Comparison of ENCODE assay signal across 31 cellular contexts in the genomic region with DNA sequence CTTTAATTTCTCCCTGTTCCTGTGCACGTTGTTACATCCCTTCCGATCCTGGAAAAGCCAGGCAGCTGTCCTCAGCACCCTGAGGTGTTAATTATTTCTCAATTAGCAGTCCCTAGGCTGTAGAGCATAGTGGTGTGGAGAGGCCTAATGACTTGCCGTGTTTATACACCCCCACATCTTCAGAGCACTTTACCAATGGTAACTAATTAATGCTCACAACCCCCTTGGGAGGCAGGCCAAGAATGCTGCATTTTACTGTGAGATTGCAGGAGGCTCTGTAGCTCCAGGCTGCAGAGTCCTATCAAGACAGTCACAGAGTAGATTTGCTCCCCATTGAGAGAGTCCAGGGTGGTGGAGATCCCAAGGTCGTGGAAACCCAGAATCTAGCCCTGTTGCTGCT. TPM values are rescaled to one million over a fixed set of nuclear protein-coding genes. Genes with fewer than 3 reads are reported as not detected.
DNase-seq lines count a peak whose midpoint lies in the region; ATAC-seq, FAIRE-seq and TF ChIP-seq lines count a peak whose summit lies in the region.
"Had no signal": no experiment of that assay in that cellular context is flagged by ENCODE, and none has a peak within 500 bp of the region (broad histone marks: within the 10 kb centered on the region; RNA-seq: fewer than 3 reads in every experiment).

No MANE protein-coding gene starts in this region.

- intact Hi-C loops in HepG2 (cut with micrococcal nuclease; ENCODE audit: unreplicated experiment), result no loop called here
- intact Hi-C loops in right lobe of liver (cut with DNase I), result no loop called here
- intact Hi-C loops in OCI-LY7 (cut with micrococcal nuclease; ENCODE audit: unreplicated experiment), result no loop called here

- H4K8ac ChIP-seq in mesenchymal stem cell (ENCODE audit: low read length), result no peak overlapping the region

- FAIRE-seq in HepG2 (lab: Jason Lieb, UNC), result no peak
- FAIRE-seq: GM12891 had no signal

- H3K9me3 ChIP-seq in HepG2 (ENCODE audit: low read length) (no peaks in the 10 kb centered on the region), right lobe of liver (no peaks in the 10 kb centered on the region), OCI-LY7 (ENCODE audit: low read length) (no peaks in the 10 kb centered on the region), mesenchymal stem cell (ENCODE audit: control insufficient read depth, low read length) (no peaks in the 10 kb centered on the region)
- H3K9me3 ChIP-seq: gastrocnemius medialis, HAP-1, sigmoid colon, SK-N-SH, thyroid gland had no signal

- ATAC-seq in HepG2 (no peak), right lobe of liver (no peak), HG03159 (IDR thresholded peaks at IDR 0.05; ENCODE audit: unreplicated experiment) (no peak)
- ATAC-seq: CD8-positive, alpha-beta T cell; gastrocnemius medialis; left colon; WTC11 had no signal

- no peak for TF ChIP-seq EP300 in HepG2 (IDR thresholded peaks at IDR 0.05; ENCODE audit: low read depth in 2 of 2, low read length in 2 of 2)
- TF ChIP-seq EP300 in HepG2 (CRISPR knock-in tag; IDR thresholded peaks at IDR 0.05; ENCODE audit: borderline replicate concordance), result no peak

- H3K36me3 ChIP-seq in HepG2 (replicated peaks in 1 of 2; ENCODE audit: control insufficient read depth in 1 of 2, insufficient read depth in 2 of 2, low read length in 2 of 2) (no peaks in the 10 kb centered on the region), right lobe of liver (no peaks in the 10 kb centered on the region), OCI-LY7 (ENCODE audit: insufficient read depth, low read length) (no peaks in the 10 kb centered on the region), mesenchymal stem cell (ENCODE audit: control insufficient read depth in 1 of 2, insufficient read depth in 2 of 2, low read depth in 1 of 2, low read length in 2 of 2) (no peaks in the 10 kb centered on the region)
- H3K36me3 ChIP-seq: gastrocnemius medialis, HAP-1, sigmoid colon, thyroid gland had no signal

- no peak for DNase-seq in HepG2 (ENCODE audit: low spot score)
- DNase-seq in right lobe of liver, result no peak
- DNase-seq in OCI-LY7 (ENCODE audit: low spot score), result no peak
- no peak for DNase-seq in mesenchymal stem cell
- no peak for DNase-seq in type B pancreatic cell (ENCODE audit: extremely low spot score, unreplicated experiment)
- DNase-seq in erythroblast (lab: John Stamatoyannopoulos, UW), result no peak
- DNase-seq in hypothalamus (lab: John Stamatoyannopoulos, UW), result no peak
- DNase-seq: activated CD4-positive, alpha-beta T cell treated with anti-CD3 and anti-CD28 coated beads, Interleukin-2, amount 10 ng/mL, durations not matched to agents 24 days and 14 days; activated CD8-positive, alpha-beta memory T cell treated with anti-CD3 and anti-CD28 coated beads for 24 hours; activated T-cell treated with anti-CD3 and anti-CD28 coated beads for 4 hours; amygdala; CD8-positive, alpha-beta T cell; dorsolateral prefrontal cortex; gastrocnemius medialis; IMR-90; left colon; NCI-H446; sigmoid colon; SK-N-SH; stimulated activated CD4-positive, alpha-beta T cell treated with anti-CD3 and anti-CD28 coated beads, Interleukin-12 subunit alpha, Interleukin-12 subunit beta, amount 100 ng/mL, for 4 hours; stimulated activated CD4-positive, alpha-beta T cell treated with anti-CD3 and anti-CD28 coated beads, Interleukin-4, amount 100 ng/mL, for 24 hours; thyroid gland had no signal

- H2BK12ac ChIP-seq in mesenchymal stem cell (ENCODE audit: low read length in 2 of 2), result no peak overlapping the region

- TF ChIP-seq RAD21 in HepG2 (CRISPR knock-in tag; IDR thresholded peaks at IDR 0.05), result no peak

- TF ChIP-seq POLR2A in HepG2 (IDR thresholded peaks at IDR 0.05; ENCODE audit: insufficient read depth in 1 of 2, low read depth in 2 of 2, low read length in 2 of 2), result no peak
- no peak for TF ChIP-seq POLR2A in right lobe of liver (IDR thresholded peaks at IDR 0.05)
- no peak for TF ChIP-seq POLR2A in erythroblast (IDR thresholded peaks at IDR 0.05; ENCODE audit: low read length)

- H3K18ac ChIP-seq in mesenchymal stem cell (ENCODE audit: low read depth in 1 of 2, low read length in 2 of 2), result no peak overlapping the region

- no peaks in the 10 kb centered on the region for H3K9me3 Mint-ChIP-seq in type B pancreatic cell
- H3K9me3 Mint-ChIP-seq: activated CD4-positive, alpha-beta T cell treated with anti-CD3 and anti-CD28 coated beads, Interleukin-2, amount 10 ng/mL, durations not matched to agents 24 days and 14 days; activated naive CD4-positive, alpha-beta T cell treated with anti-CD3 and anti-CD28 coated beads, Interleukin-2, amount 50 U/mL, for 24 hours; CD8-positive, alpha-beta T cell; WTC11 had no signal

- H3K4ac ChIP-seq in mesenchymal stem cell (ENCODE audit: low read depth in 1 of 2, low read length in 2 of 2), result no peak overlapping the region

- BruUV-seq in HepG2 (replicated peaks; lab: Mats Ljungman, UMichigan) (no TSS peak), OCI-LY7 (replicated peaks; lab: Mats Ljungman, UMichigan) (no TSS peak)

- H2BK15ac ChIP-seq in mesenchymal stem cell (ENCODE audit: low read depth, poor library complexity, severe bottlenecking), result no peak overlapping the region

- peaks cover 24% of the 10 kb centered on the region for H3K4me1 ChIP-seq in HepG2 (ENCODE audit: insufficient read depth, low read length)
- peaks cover 0 to 11% (median 0%) of the 10 kb centered on the region in 4 donors for H3K4me1 ChIP-seq in right lobe of liver
- peaks cover 26% of the 10 kb centered on the region for H3K4me1 ChIP-seq in OCI-LY7 (ENCODE audit: insufficient read depth, low read length, poor library complexity, severe bottlenecking)
- peaks cover 17% of the 10 kb centered on the region for H3K4me1 ChIP-seq in mesenchymal stem cell (ENCODE audit: control insufficient read depth, insufficient read depth, low read depth, low read length)
- H3K4me1 ChIP-seq: HAP-1 had no signal

- H3K9ac ChIP-seq in HepG2 (ENCODE audit: insufficient read depth, low read depth, low read length), result no peak overlapping the region
- no peak overlapping the region for H3K9ac ChIP-seq in mesenchymal stem cell (ENCODE audit: low read length)
- H3K9ac ChIP-seq: SK-N-SH had no signal

- POLR2A ChIA-PET in HepG2 (lab: Yijun Ruan, JAX), result no interaction called here
- POLR2A ChIA-PET in OCI-LY7 (lab: Charles Lee), result interaction anchor here (0.5 to 1.6 kb wide), 2 partner anchors 16 to 577 kb away, joined by 5 read pairs; no protein-coding TSS in a partner anchor

- no peak overlapping the region for H3K14ac ChIP-seq in mesenchymal stem cell (ENCODE audit: low read length in 2 of 2)

- WGBS in HepG2 (ENCODE audit: low lambda C conversion rate), result 0% methylated on average over 4 of the region's 4 CpGs
- WGBS in right lobe of liver (ENCODE audit: insufficient coverage, low coverage, low lambda C conversion rate, missing lambda C conversion rate), result 17% methylated on average over 2 of the region's 4 CpGs
- WGBS in mesenchymal stem cell, result 37% methylated on average over 4 of the region's 4 CpGs

- no peaks in the 10 kb centered on the region for H3K9me2 ChIP-seq in OCI-LY7 (ENCODE audit: insufficient read depth, low read length)
- H3K9me2 ChIP-seq: SK-N-SH had no signal

- H3K4me2 ChIP-seq in HepG2 (ENCODE audit: low read depth, low read length), result peak overlapping the region; percentile 5; the same call in 1 of the 2 replicates
- no peak overlapping the region for H3K4me2 ChIP-seq in OCI-LY7 (ENCODE audit: low read length)
- no peak overlapping the region for H3K4me2 ChIP-seq in mesenchymal stem cell (ENCODE audit: low read length, poor library complexity, severe bottlenecking)
- H3K4me2 ChIP-seq: hepatocyte, SK-N-SH had no signal

- H3K79me1 ChIP-seq in mesenchymal stem cell (replicated peaks; ENCODE audit: low read length, poor library complexity, severe bottlenecking), result peaks cover 9% of the 10 kb centered on the region

- no peak overlapping the region for H2AK5ac ChIP-seq in mesenchymal stem cell (ENCODE audit: low read length, severe bottlenecking)

- peaks cover 16% of the 10 kb centered on the region for H3K4me1 Mint-ChIP-seq in type B pancreatic cell (ENCODE audit: unreplicated experiment)

- H3K23ac ChIP-seq in mesenchymal stem cell (ENCODE audit: low read length in 2 of 2), result no peak overlapping the region

- in situ Hi-C loops in HepG2 (cut with HindIII; ENCODE audit: extremely low pct_ligation_motif_present, low pct_unique_long_range_greater_than_20kb), result no loop called here

- H3K27me3 ChIP-seq in HepG2 (ENCODE audit: control insufficient read depth in 1 of 2, insufficient read depth in 2 of 2, low read length in 2 of 2) (no peaks in the 10 kb centered on the region), right lobe of liver (no peaks in the 10 kb centered on the region), mesenchymal stem cell (ENCODE audit: control insufficient read depth in 1 of 2, insufficient read depth in 1 of 2, low read length in 2 of 2) (no peaks in the 10 kb centered on the region)
- H3K27me3 ChIP-seq: dorsolateral prefrontal cortex, gastrocnemius medialis, hepatocyte, sigmoid colon, thyroid gland had no signal

- H3K27ac ChIP-seq in HepG2 (ENCODE audit: extremely low read length, insufficient read depth, low read length), result no peak overlapping the region
- H3K27ac ChIP-seq in right lobe of liver, result no peak overlapping the region
- no peak overlapping the region for H3K27ac ChIP-seq in OCI-LY7 (ENCODE audit: low read depth, low read length, poor library complexity, severe bottlenecking)
- H3K27ac ChIP-seq in mesenchymal stem cell (ENCODE audit: low read length, poor library complexity, severe bottlenecking), result peak overlapping the region; percentile 21
- H3K27ac ChIP-seq: dorsolateral prefrontal cortex, gastrocnemius medialis, hepatocyte, sigmoid colon, thyroid gland had no signal

- no peaks in the 10 kb centered on the region for H3K36me3 Mint-ChIP-seq in type B pancreatic cell
- H3K36me3 Mint-ChIP-seq: activated naive CD4-positive, alpha-beta T cell treated with anti-CD3 and anti-CD28 coated beads, Interleukin-2, amount 50 U/mL, for 24 hours; CD8-positive, alpha-beta T cell; WTC11 had no signal

- no peak overlapping the region for H2BK5ac ChIP-seq in mesenchymal stem cell (ENCODE audit: low read depth, low read length, poor library complexity, severe bottlenecking)

- H3K4me3 ChIP-seq in HepG2 (replicated peaks in 1 of 3; ENCODE audit: insufficient read depth in 1 of 3, low read depth in 2 of 3, low read length in 3 of 3) (no peak overlapping the region), right lobe of liver (no peak overlapping the region), OCI-LY7 (ENCODE audit: low read depth, low read length, poor library complexity, severe bottlenecking) (no peak overlapping the region), mesenchymal stem cell (ENCODE audit: insufficient read depth in 1 of 2, low read depth in 1 of 2, low read length in 2 of 2) (no peak overlapping the region)
- H3K4me3 ChIP-seq: dorsolateral prefrontal cortex, gastrocnemius medialis, HAP-1, hepatocyte, sigmoid colon, thyroid gland had no signal

- H4K20me1 ChIP-seq in HepG2 (ENCODE audit: insufficient read depth, low read length) (no peaks in the 10 kb centered on the region), OCI-LY7 (ENCODE audit: insufficient read depth, low read length) (no peaks in the 10 kb centered on the region)

- H2AFZ ChIP-seq in HepG2 (ENCODE audit: low read length) (peak overlapping the region; percentile 36), OCI-LY7 (ENCODE audit: low read length) (peak overlapping the region; percentile 94; the same call in 1 of the 2 replicates), mesenchymal stem cell (ENCODE audit: low read depth, low read length) (no peak overlapping the region)
- H2AFZ ChIP-seq: hepatocyte had no signal

- TF ChIP-seq CTCF in HepG2 (CRISPR knock-in tag; IDR thresholded peaks at IDR 0.05), result no peak
- TF ChIP-seq CTCF in right lobe of liver (IDR thresholded peaks at IDR 0.05), result no peak
- TF ChIP-seq CTCF in OCI-LY7 (conservative IDR thresholded peaks at IDR 0.05; ENCODE audit: low read length), result no peak
- TF ChIP-seq CTCF in type B pancreatic cell (conservative IDR thresholded peaks at IDR 0.05), result no peak

- H3K27me3 Mint-ChIP-seq in type B pancreatic cell, result peaks cover 9% of the 10 kb centered on the region
- H3K27me3 Mint-ChIP-seq: activated CD4-positive, alpha-beta T cell treated with anti-CD3 and anti-CD28 coated beads, Interleukin-2, amount 10 ng/mL, durations not matched to agents 24 days and 14 days; activated naive CD4-positive, alpha-beta T cell treated with anti-CD3 and anti-CD28 coated beads, Interleukin-2, amount 50 U/mL, for 24 hours had no signal

- H4K91ac ChIP-seq in mesenchymal stem cell (ENCODE audit: low read length), result no peak overlapping the region

- CTCF ChIA-PET in HepG2 (lab: Yijun Ruan, JAX; ENCODE audit: low intra/inter-chr PET ratio, low total read pairs) (no interaction called here), OCI-LY7 (lab: Charles Lee; ENCODE audit: unreplicated experiment) (interaction anchor here (0.6 kb wide), 1 partner anchor 14 kb away, joined by 3 read pairs; no protein-coding TSS in a partner anchor)

- peaks cover 14% of the 10 kb centered on the region for H3K79me2 ChIP-seq in HepG2 (ENCODE audit: insufficient read depth, low read length)
- H3K79me2 ChIP-seq in OCI-LY7 (ENCODE audit: insufficient read depth, low read depth, low read length), result peaks cover 12% of the 10 kb centered on the region; the same call in 1 of the 2 replicates

- H3K4me3 Mint-ChIP-seq in type B pancreatic cell, result peak overlapping the region; percentile 21
- H3K4me3 Mint-ChIP-seq: activated CD4-positive, alpha-beta T cell treated with anti-CD3 and anti-CD28 coated beads, Interleukin-2, amount 10 ng/mL, durations not matched to agents 24 days and 14 days; activated naive CD4-positive, alpha-beta T cell treated with anti-CD3 and anti-CD28 coated beads, Interleukin-2, amount 50 U/mL, for 24 hours; CD8-positive, alpha-beta T cell; WTC11 had no signal

- H3K27ac Mint-ChIP-seq in type B pancreatic cell, result no peak overlapping the region
- H3K27ac Mint-ChIP-seq: activated CD4-positive, alpha-beta T cell treated with anti-CD3 and anti-CD28 coated beads, Interleukin-2, amount 10 ng/mL, durations not matched to agents 24 days and 14 days; activated naive CD4-positive, alpha-beta T cell treated with anti-CD3 and anti-CD28 coated beads, Interleukin-2, amount 50 U/mL, for 24 hours; CD8-positive, alpha-beta T cell; progenitor cell of endocrine pancreas; WTC11 had no signal

- no peak overlapping the region for H2BK120ac ChIP-seq in mesenchymal stem cell (ENCODE audit: low read depth, low read length)

RNA-seq across cellular contexts. Expression of a gene that starts 2.4 kb away (rescaled TPM):
- total RNA-seq in HepG2 (2016; rRNA removed; fragmentation: Illumina TruSeq; extraction: Trizol), result 4.6 and 5.5 TPM in 2 replicates
- total RNA-seq in HepG2 (2016; cell fraction: cytosol; rRNA removed; fragmentation: Illumina TruSeq; extraction: Trizol; ENCODE audit: low read depth), result 0.88 and 1.0 TPM in 2 replicates
- total RNA-seq in HepG2 (2016; cell fraction: insoluble cytoplasmic fraction; rRNA removed; fragmentation: Illumina TruSeq; extraction: Trizol), result 5.2 and 6.0 TPM in 2 replicates
- 2.7 and 3.2 TPM in 2 replicates for total RNA-seq in HepG2 (2016; cell fraction: membrane; rRNA removed; fragmentation: Illumina TruSeq; extraction: Trizol)
- total RNA-seq in HepG2 (2016; cell fraction: nucleus; rRNA removed; fragmentation: Illumina TruSeq; extraction: Trizol), result 2.5 and 3.0 TPM in 2 replicates
- polyA plus RNA-seq in HepG2 (2011; rRNA removed), result 2.4 and 3.2 TPM in 2 replicates
- 2.9 and 3.2 TPM in 2 replicates for polyA plus RNA-seq in HepG2 (2011; cell fraction: cytosol; rRNA removed)
- 1.8 and 2.3 TPM in 2 replicates for polyA plus RNA-seq in HepG2 (2011; cell fraction: nucleus; rRNA removed)
- polyA plus RNA-seq in HepG2 (2012), result 4.0 and 4.3 TPM in 2 replicates
- 0.36 and 0.53 TPM in 2 replicates for polyA plus RNA-seq in HepG2 (2016; cell fraction: cytosol; fragmentation: Illumina TruSeq; extraction: Trizol; ENCODE audit: low read depth)
- polyA plus RNA-seq in HepG2 (2016; cell fraction: insoluble cytoplasmic fraction; fragmentation: Illumina TruSeq; extraction: Trizol; ENCODE audit: low read depth), result 4.1 and 5.5 TPM in 2 replicates
- polyA plus RNA-seq in HepG2 (2016; cell fraction: membrane; fragmentation: Illumina TruSeq; extraction: Trizol; ENCODE audit: low read depth), result 1.5 TPM in 2 replicates
- 2.1 and 2.7 TPM in 2 replicates for polyA plus RNA-seq in HepG2 (2016; cell fraction: nucleus; fragmentation: Illumina TruSeq; extraction: Trizol; ENCODE audit: insufficient read depth, low read depth)
- polyA minus RNA-seq in HepG2 (2011; rRNA and poly(A)+ RNA removed; ENCODE audit: low replicate concordance), result 10.2 and 10.5 TPM in 2 replicates
- 3.4 and 3.9 TPM in 2 replicates for polyA minus RNA-seq in HepG2 (2011; cell fraction: cytosol; rRNA and poly(A)+ RNA removed)
- polyA minus RNA-seq in HepG2 (2011; cell fraction: nucleus; rRNA and poly(A)+ RNA removed), result 5.3 and 7.2 TPM in 2 replicates
- 1 to 10 TPM; 3.2 to 5.4 (median 4.0) TPM for total RNA-seq in right lobe of liver
- 6.7 and 7.6 TPM in 2 replicates for total RNA-seq in OCI-LY7 (2014; rRNA removed; shearing (Covaris generic))
- 5.3 and 6.7 TPM in 2 replicates for total RNA-seq in OCI-LY7 (2022)
- 3.6 TPM for polyA plus RNA-seq in mesenchymal stem cell (2013, experiment 1 of 2)
- polyA plus RNA-seq in mesenchymal stem cell (2013, experiment 2 of 2), result 3.5 TPM
- total RNA-seq in type B pancreatic cell (ENCODE audit: low replicate concordance), result 9.5 and 10.2 TPM in 2 replicates
- total RNA-seq: CD8-positive, alpha-beta T cell had no signal

RNA-seq across cellular contexts. Expression of a gene that starts 34.4 kb away (rescaled TPM):
- total RNA-seq in HepG2 (2016; rRNA removed; fragmentation: Illumina TruSeq; extraction: Trizol) (not detected in 2 replicates), right lobe of liver (1 to 10 TPM; 2.7 to 8.9 (median 4.7) TPM), OCI-LY7 (2022) (not detected in 2 replicates), type B pancreatic cell (ENCODE audit: low replicate concordance) (7.0 and 12.4 TPM in 2 replicates)
- total RNA-seq in HepG2 (2016; cell fraction: cytosol; rRNA removed; fragmentation: Illumina TruSeq; extraction: Trizol; ENCODE audit: low read depth), result not detected in 2 replicates
- not detected in 2 replicates for total RNA-seq in HepG2 (2016; cell fraction: insoluble cytoplasmic fraction; rRNA removed; fragmentation: Illumina TruSeq; extraction: Trizol)
- not detected in 2 replicates for total RNA-seq in HepG2 (2016; cell fraction: membrane; rRNA removed; fragmentation: Illumina TruSeq; extraction: Trizol)
- not detected in 2 replicates for total RNA-seq in HepG2 (2016; cell fraction: nucleus; rRNA removed; fragmentation: Illumina TruSeq; extraction: Trizol)
- polyA plus RNA-seq in HepG2 (2011; rRNA removed), result not detected in 2 replicates
- not detected in 2 replicates for polyA plus RNA-seq in HepG2 (2011; cell fraction: cytosol; rRNA removed)
- polyA plus RNA-seq in HepG2 (2011; cell fraction: nucleus; rRNA removed), result not detected in 2 replicates
- not detected in 2 replicates for polyA plus RNA-seq in HepG2 (2012)
- polyA plus RNA-seq in HepG2 (2016; cell fraction: cytosol; fragmentation: Illumina TruSeq; extraction: Trizol; ENCODE audit: low read depth), result not detected in 2 replicates
- polyA plus RNA-seq in HepG2 (2016; cell fraction: insoluble cytoplasmic fraction; fragmentation: Illumina TruSeq; extraction: Trizol; ENCODE audit: low read depth), result not detected in 2 replicates
- not detected in 2 replicates for polyA plus RNA-seq in HepG2 (2016; cell fraction: membrane; fragmentation: Illumina TruSeq; extraction: Trizol; ENCODE audit: low read depth)
- not detected in 2 replicates for polyA plus RNA-seq in HepG2 (2016; cell fraction: nucleus; fragmentation: Illumina TruSeq; extraction: Trizol; ENCODE audit: insufficient read depth, low read depth)
- polyA minus RNA-seq in HepG2 (2011; rRNA and poly(A)+ RNA removed; ENCODE audit: low replicate concordance), result 0.05 TPM in 1 of 2 replicates, not detected in the other
- polyA minus RNA-seq in HepG2 (2011; cell fraction: cytosol; rRNA and poly(A)+ RNA removed), result 1.1 TPM in 1 of 2 replicates, not detected in the other
- not detected in 2 replicates for polyA minus RNA-seq in HepG2 (2011; cell fraction: nucleus; rRNA and poly(A)+ RNA removed)
- total RNA-seq in OCI-LY7 (2014; rRNA removed; shearing (Covaris generic)), result not detected in 2 replicates
- not detected for polyA plus RNA-seq in mesenchymal stem cell (2013, experiment 1 of 2)
- polyA plus RNA-seq in mesenchymal stem cell (2013, experiment 2 of 2), result not detected
- total RNA-seq: fibroblast of lung, IMR-90, lung microvascular endothelial cell had no signal
- polyA plus RNA-seq: fibroblast of lung, IMR-90, SK-N-SH had no signal

RNA-seq across cellular contexts. Expression of a gene that starts 51.1 kb away (rescaled TPM):
- total RNA-seq in HepG2 (2016; rRNA removed; fragmentation: Illumina TruSeq; extraction: Trizol) (24.7 and 36.9 TPM in 2 replicates), right lobe of liver (10 to 100 TPM in 3 of 6 experiments, 1 to 10 TPM in 3; 8.1 to 19.2 (median 10.0) TPM), OCI-LY7 (2022) (23.0 and 24.3 TPM in 2 replicates), type B pancreatic cell (ENCODE audit: low replicate concordance) (21.4 and 25.8 TPM in 2 replicates)
- 3.6 and 5.7 TPM in 2 replicates for total RNA-seq in HepG2 (2016; cell fraction: cytosol; rRNA removed; fragmentation: Illumina TruSeq; extraction: Trizol; ENCODE audit: low read depth)
- total RNA-seq in HepG2 (2016; cell fraction: insoluble cytoplasmic fraction; rRNA removed; fragmentation: Illumina TruSeq; extraction: Trizol), result 24.3 and 36.7 TPM in 2 replicates
- 9.1 and 11.1 TPM in 2 replicates for total RNA-seq in HepG2 (2016; cell fraction: membrane; rRNA removed; fragmentation: Illumina TruSeq; extraction: Trizol)
- 17.4 and 20.0 TPM in 2 replicates for total RNA-seq in HepG2 (2016; cell fraction: nucleus; rRNA removed; fragmentation: Illumina TruSeq; extraction: Trizol)
- 12.4 and 13.1 TPM in 2 replicates for polyA plus RNA-seq in HepG2 (2011; rRNA removed)
- polyA plus RNA-seq in HepG2 (2011; cell fraction: cytosol; rRNA removed), result 11.2 and 13.2 TPM in 2 replicates
- 6.3 and 7.8 TPM in 2 replicates for polyA plus RNA-seq in HepG2 (2011; cell fraction: nucleus; rRNA removed)
- polyA plus RNA-seq in HepG2 (2012), result 12.6 and 17.5 TPM in 2 replicates
- polyA plus RNA-seq in HepG2 (2016; cell fraction: cytosol; fragmentation: Illumina TruSeq; extraction: Trizol; ENCODE audit: low read depth), result 2.7 and 3.0 TPM in 2 replicates
- polyA plus RNA-seq in HepG2 (2016; cell fraction: insoluble cytoplasmic fraction; fragmentation: Illumina TruSeq; extraction: Trizol; ENCODE audit: low read depth), result 34.9 and 38.2 TPM in 2 replicates
- polyA plus RNA-seq in HepG2 (2016; cell fraction: membrane; fragmentation: Illumina TruSeq; extraction: Trizol; ENCODE audit: low read depth), result 5.7 and 5.8 TPM in 2 replicates
- 19.1 and 22.5 TPM in 2 replicates for polyA plus RNA-seq in HepG2 (2016; cell fraction: nucleus; fragmentation: Illumina TruSeq; extraction: Trizol; ENCODE audit: insufficient read depth, low read depth)
- polyA minus RNA-seq in HepG2 (2011; rRNA and poly(A)+ RNA removed; ENCODE audit: low replicate concordance), result 19.1 and 32.6 TPM in 2 replicates
- 6.5 and 7.4 TPM in 2 replicates for polyA minus RNA-seq in HepG2 (2011; cell fraction: cytosol; rRNA and poly(A)+ RNA removed)
- polyA minus RNA-seq in HepG2 (2011; cell fraction: nucleus; rRNA and poly(A)+ RNA removed), result 17.8 and 20.0 TPM in 2 replicates
- 20.7 and 26.1 TPM in 2 replicates for total RNA-seq in OCI-LY7 (2014; rRNA removed; shearing (Covaris generic))
- 12.7 TPM for polyA plus RNA-seq in mesenchymal stem cell (2013, experiment 1 of 2)
- polyA plus RNA-seq in mesenchymal stem cell (2013, experiment 2 of 2), result 13.7 TPM
